In genomic region chr5:36153299-36153677, GRCh38 we compare ENCODE assay signal across 12 cellular contexts.
DNase-seq lines count a peak whose midpoint lies in the region; ATAC-seq and TF ChIP-seq lines count a peak whose summit lies in the region.
"Had no signal": no experiment of that assay in that cellular context is flagged by ENCODE, and none has a peak within 500 bp of the region (broad histone marks: within the 10 kb centered on the region; RNA-seq: fewer than 3 reads in every experiment).

No MANE protein-coding gene starts in this region.

- H3K4me3 ChIP-seq in RWPE2 (ENCODE audit: severe bottlenecking) (peak overlapping the region; percentile 90), epithelial cell of esophagus (ENCODE audit: low read length) (peak overlapping the region; percentile 93), skeletal muscle cell (ENCODE audit: low read depth, low read length) (peak overlapping the region; percentile 84)

- no peaks in the 10 kb centered on the region for H3K9me3 Mint-ChIP-seq in T-helper 1 cell treated with Interleukin-12 subunit alpha and Interleukin-12 subunit beta and Interleukin-4 antibody, amounts not matched to agents 30 μg/mL and 1 μg/mL, for 36 hours

- in situ Hi-C loops in GM13977 (cut with MboI; ENCODE audit: low pct_unique_long_range_greater_than_20kb, low sequenced_read_pairs, unreplicated experiment), result no loop called here

- TF ChIP-seq CTCF in RWPE2 (IDR thresholded peaks at IDR 0.05; ENCODE audit: poor library complexity, severe bottlenecking) (no peak), epithelial cell of esophagus (IDR thresholded peaks at IDR 0.05; ENCODE audit: insufficient read depth, low read depth, low read length, missing control alignments) (no peak), GM13977 (IDR thresholded peaks at IDR 0.05; ENCODE audit: extremely low read depth, insufficient read depth, missing control alignments) (no peak)

- peaks cover 38% of the 10 kb centered on the region for H3K4me1 Mint-ChIP-seq in T-helper 1 cell treated with Interleukin-12 subunit alpha and Interleukin-12 subunit beta and Interleukin-4 antibody, amounts not matched to agents 30 μg/mL and 1 μg/mL, for 36 hours (ENCODE audit: low read depth)

- peak overlapping the region; percentile 23 for H3K27ac Mint-ChIP-seq in T-helper 1 cell treated with Interleukin-12 subunit alpha and Interleukin-12 subunit beta and Interleukin-4 antibody, amounts not matched to agents 30 μg/mL and 1 μg/mL, for 36 hours

- H3K27ac ChIP-seq in RWPE2 (ENCODE audit: poor library complexity, severe bottlenecking), result peak overlapping the region; percentile 86

- H3K4me3 Mint-ChIP-seq in T-helper 1 cell treated with Interleukin-12 subunit alpha and Interleukin-12 subunit beta and Interleukin-4 antibody, amounts not matched to agents 30 μg/mL and 1 μg/mL, for 36 hours, result peak overlapping the region; percentile 67

- peaks cover 39% of the 10 kb centered on the region for H3K4me1 ChIP-seq in RWPE2 (ENCODE audit: insufficient read depth, poor library complexity, severe bottlenecking)

- no peaks in the 10 kb centered on the region for H3K9me3 ChIP-seq in RWPE2 (ENCODE audit: severe bottlenecking)
- H3K9me3 ChIP-seq: tibial artery had no signal

- no peak for ATAC-seq in RWPE2 (ENCODE audit: low read depth)
- ATAC-seq: activated CD4-positive, CD25-positive, alpha-beta regulatory T cell treated with anti-CD3 and anti-CD28 coated beads, Interleukin-2, amount 50 U/mL, for 24 hours had no signal

- no peak for DNase-seq in T-helper 1 cell
- no peak for DNase-seq in RWPE2 (ENCODE audit: low spot score)
- DNase-seq in epithelial cell of esophagus (ENCODE audit: low read depth), result no peak
- DNase-seq in skeletal muscle cell (ENCODE audit: low read depth), result no peak
- DNase-seq in GM13977 (ENCODE audit: low spot score), result no peak
- no peak for DNase-seq in NCI-H146 (lab: John Stamatoyannopoulos, UW)
- no peak for DNase-seq in GM19238 (ENCODE audit: insufficient read length, low spot score)
- DNase-seq: effector CD8-positive, alpha-beta T cell; NCI-H2107; tibial artery had no signal

- H3K27me3 Mint-ChIP-seq in T-helper 1 cell treated with Interleukin-12 subunit alpha and Interleukin-12 subunit beta and Interleukin-4 antibody, amounts not matched to agents 30 μg/mL and 1 μg/mL, for 36 hours (ENCODE audit: low read depth), result no peaks in the 10 kb centered on the region

- H3K27me3 ChIP-seq in RWPE2 (ENCODE audit: insufficient read depth, poor library complexity, severe bottlenecking), result no peaks in the 10 kb centered on the region
- H3K27me3 ChIP-seq: tibial artery had no signal

- H3K36me3 ChIP-seq in RWPE2 (ENCODE audit: low read depth), result peaks cover 50% of the 10 kb centered on the region

- H3K36me3 Mint-ChIP-seq in T-helper 1 cell treated with Interleukin-12 subunit alpha and Interleukin-12 subunit beta and Interleukin-4 antibody, amounts not matched to agents 30 μg/mL and 1 μg/mL, for 36 hours (ENCODE audit: low read depth), result peaks cover 33% of the 10 kb centered on the region
